ENCODE assay signal across 1 cellular context in genomic region chr1:26723013-26723991, GRCh38.
TF ChIP-seq lines count a peak whose summit lies in the region.

No MANE protein-coding gene starts in this region.

TF ChIP-seq in HepG2, 621 proteins besides CTCF, POLR2A, EP300 and RAD21 (continued from another document and continues in another):
- TF ChIP-seq NFE2L1 (CRISPR knock-in tag; IDR thresholded peaks at IDR 0.05; ENCODE audit: borderline replicate concordance) (no peak), NCOR1 (IDR thresholded peaks at IDR 0.05; ENCODE audit: borderline replicate concordance, low read length) (0 out of 2 replicates have a peak, but pooled peaks have one; percentile 46), PHF21A (CRISPR knock-in tag; IDR thresholded peaks at IDR 0.05) (peak; percentile 39; the same call in 1 of the 2 replicates), CSRNP1 (CRISPR knock-in tag; IDR thresholded peaks at IDR 0.05) (no peak), ZNF276 (CRISPR knock-in tag; IDR thresholded peaks at IDR 0.05; ENCODE audit: low read depth) (no peak), CCDC6 (CRISPR knock-in tag; IDR thresholded peaks at IDR 0.05) (no peak), ZNF501 (CRISPR knock-in tag; IDR thresholded peaks at IDR 0.05) (peak; percentile 61; the same call in 1 of the 2 replicates), ATAD3A (CRISPR knock-in tag; IDR thresholded peaks at IDR 0.05) (no peak), ZNF770 (CRISPR knock-in tag; IDR thresholded peaks at IDR 0.05) (no peak), ZNF546 (CRISPR knock-in tag; conservative IDR thresholded peaks at IDR 0.05) (no peak), HOXD1 (CRISPR knock-in tag; IDR thresholded peaks at IDR 0.05) (no peak), FOXO1 (CRISPR knock-in tag; IDR thresholded peaks at IDR 0.05) (peak; percentile 28; the same call in 1 of the 2 replicates), GMEB1 (CRISPR knock-in tag; IDR thresholded peaks at IDR 0.05; ENCODE audit: borderline replicate concordance) (no peak), ZNF780A (CRISPR knock-in tag; IDR thresholded peaks at IDR 0.05) (no peak), SOX6 (IDR thresholded peaks at IDR 0.05) (no peak), SOX6 (CRISPR knock-in tag; IDR thresholded peaks at IDR 0.05) (peak; percentile 52), ZNF850 (CRISPR knock-in tag; conservative IDR thresholded peaks at IDR 0.05) (no peak), GPN1 (CRISPR knock-in tag; IDR thresholded peaks at IDR 0.05; ENCODE audit: borderline replicate concordance) (no peak), SRSF9 (IDR thresholded peaks at IDR 0.05; ENCODE audit: borderline replicate concordance, insufficient read depth, low read depth, low read length, poor library complexity, severe bottlenecking) (no peak), ZNF335 (CRISPR knock-in tag; IDR thresholded peaks at IDR 0.05) (no peak), ZNF570 (CRISPR knock-in tag; IDR thresholded peaks at IDR 0.05; ENCODE audit: borderline replicate concordance) (no peak), TAF1 (CRISPR knock-in tag; IDR thresholded peaks at IDR 0.05) (no peak), ZNF260 (CRISPR knock-in tag; IDR thresholded peaks at IDR 0.05; ENCODE audit: borderline replicate concordance, low read depth) (no peak), FOXA1 (IDR thresholded peaks at IDR 0.05) (no peak), FOXA1 (CRISPR knock-in tag; IDR thresholded peaks at IDR 0.05) (peak; percentile 14; the same call in 1 of the 2 replicates), NAIF1 (CRISPR knock-in tag; IDR thresholded peaks at IDR 0.05; ENCODE audit: borderline replicate concordance) (no peak), TARDBP (CRISPR knock-in tag; IDR thresholded peaks at IDR 0.05) (no peak), SATB2 (CRISPR knock-in tag; IDR thresholded peaks at IDR 0.05) (peak; percentile 68; the same call in 1 of the 2 replicates), ZBTB49 (CRISPR knock-in tag; IDR thresholded peaks at IDR 0.05; ENCODE audit: borderline replicate concordance) (no peak), ZBTB34 (CRISPR knock-in tag; IDR thresholded peaks at IDR 0.05) (no peak), STAG1 (CRISPR knock-in tag; IDR thresholded peaks at IDR 0.05) (no peak), ZGPAT (CRISPR knock-in tag; IDR thresholded peaks at IDR 0.05) (0 out of 2 replicates have a peak, but pooled peaks have one; percentile 28), ZNF543 (CRISPR knock-in tag; IDR thresholded peaks at IDR 0.05) (no peak), ZFP36L2 (CRISPR knock-in tag; IDR thresholded peaks at IDR 0.05) (no peak), ZNF30 (CRISPR knock-in tag; IDR thresholded peaks at IDR 0.05) (no peak), ATF5 (CRISPR knock-in tag; IDR thresholded peaks at IDR 0.05; ENCODE audit: low read depth) (no peak), NKX3-1 (CRISPR knock-in tag; IDR thresholded peaks at IDR 0.05) (peak; percentile 19; the same call in 1 of the 2 replicates), ZEB1 (IDR thresholded peaks at IDR 0.05; ENCODE audit: insufficient replicate concordance, low read depth) (no peak), ZBTB20 (CRISPR knock-in tag; IDR thresholded peaks at IDR 0.05; ENCODE audit: borderline replicate concordance, low read depth) (peak; percentile 46; the same call in 1 of the 2 replicates), PREB (CRISPR knock-in tag; IDR thresholded peaks at IDR 0.05) (no peak), ESRRA (CRISPR knock-in tag; IDR thresholded peaks at IDR 0.05; ENCODE audit: low read depth) (no peak), ZBTB8A (CRISPR knock-in tag; IDR thresholded peaks at IDR 0.05; ENCODE audit: borderline replicate concordance, low read depth) (no peak), FOXJ3 (CRISPR knock-in tag; IDR thresholded peaks at IDR 0.05; ENCODE audit: borderline replicate concordance) (no peak), KDM3A (CRISPR knock-in tag; IDR thresholded peaks at IDR 0.05; ENCODE audit: low read depth) (no peak), ZNF234 (CRISPR knock-in tag; conservative IDR thresholded peaks at IDR 0.05) (no peak), E2F5 (CRISPR knock-in tag; conservative IDR thresholded peaks at IDR 0.05) (no peak), ZNF782 (CRISPR knock-in tag; IDR thresholded peaks at IDR 0.05; ENCODE audit: borderline replicate concordance) (no peak), U2AF1 (optimal IDR thresholded peaks at IDR 0.05; ENCODE audit: low read depth, low read length) (no peak), PBX3 (CRISPR knock-in tag; IDR thresholded peaks at IDR 0.05; ENCODE audit: borderline replicate concordance) (no peak), YY1 (IDR thresholded peaks at IDR 0.05; ENCODE audit: insufficient read depth, insufficient replicate concordance, low read depth, low read length) (no peak)
